8 cellular contexts compared by ENCODE assay signal in genomic region chr4:154490589-154491340, GRCh38. TPM values are rescaled to one million over a fixed set of nuclear protein-coding genes. Genes with fewer than 3 reads are reported as not detected.
DNase-seq lines count a peak whose midpoint lies in the region; ATAC-seq and TF ChIP-seq lines count a peak whose summit lies in the region.

No MANE protein-coding gene starts in this region.

- H3K36me3 ChIP-seq in KMS-11 (ENCODE audit: insufficient read depth) = no peaks in the 10 kb centered on the region

- H3K27ac Mint-ChIP-seq in endothelial cell (ENCODE audit: unreplicated experiment) (no peak overlapping the region), neural crest cell (ENCODE audit: unreplicated experiment) (no peak overlapping the region)

- DNase-seq in GM10248 (ENCODE audit: extremely low spot score) (peak; percentile 59), endothelial cell (ENCODE audit: low spot score) (peak; percentile 31), neural crest cell (ENCODE audit: low read depth, low spot score) (peak; percentile 28), SHP77 treated with DMSO at 0.1 percent for 48 hours (lab: John Stamatoyannopoulos, UW) (no peak), HK-2 (ENCODE audit: unreplicated experiment) (no peak)
- DNase-seq in stimulated activated CD4-positive, alpha-beta T cell treated with anti-CD3 and anti-CD28 coated beads, Interleukin-4, amount 100 ng/mL, for 24 hours = no peak

- ATAC-seq in GM21526 (IDR thresholded peaks at IDR 0.05; ENCODE audit: low FRiP score, unreplicated experiment) = peak; percentile 54

- no peak for TF ChIP-seq CTCF in GM10248 (IDR thresholded peaks at IDR 0.05; ENCODE audit: control extremely low read depth, extremely low read depth, low read depth, missing control alignments)
- TF ChIP-seq CTCF in KMS-11 (conservative IDR thresholded peaks at IDR 0.05; ENCODE audit: low read depth, low read length) = no peak
- no peak for TF ChIP-seq CTCF in endothelial cell (IDR thresholded peaks at IDR 0.05; ENCODE audit: unreplicated experiment)
- no peak for TF ChIP-seq CTCF in neural crest cell (conservative IDR thresholded peaks at IDR 0.05)

- H3K79me2 ChIP-seq in KMS-11 (ENCODE audit: insufficient read depth, low read depth) = no peaks in the 10 kb centered on the region

- H3K27me3 Mint-ChIP-seq in endothelial cell (ENCODE audit: unreplicated experiment) (peaks cover 21% of the 10 kb centered on the region), neural crest cell (ENCODE audit: low read depth) (peaks cover 73% of the 10 kb centered on the region)

- H3K4me1 Mint-ChIP-seq in endothelial cell (ENCODE audit: unreplicated experiment) = peaks cover 12% of the 10 kb centered on the region
- H3K4me1 Mint-ChIP-seq in neural crest cell = peaks cover 15% of the 10 kb centered on the region

- no peak overlapping the region for H3K27ac ChIP-seq in KMS-11

- H3K4me3 Mint-ChIP-seq in endothelial cell (ENCODE audit: unreplicated experiment) (peak overlapping the region; percentile 69), neural crest cell (peak overlapping the region; percentile 84)

- no peaks in the 10 kb centered on the region for H3K27me3 ChIP-seq in KMS-11 (ENCODE audit: insufficient read depth, low read depth)

- POLR2A ChIA-PET in GM10248 (lab: Yijun Ruan, JAX) = no interaction called here

- no peaks in the 10 kb centered on the region for H4K20me1 ChIP-seq in KMS-11 (ENCODE audit: insufficient read depth)

- H3K4me1 ChIP-seq in KMS-11 (ENCODE audit: low read depth, poor library complexity, severe bottlenecking) = no peaks in the 10 kb centered on the region

- CTCF ChIA-PET in GM10248 (lab: Yijun Ruan, JAX) = no interaction called here

- H3K36me3 Mint-ChIP-seq in endothelial cell (ENCODE audit: low read depth, unreplicated experiment) (no peaks in the 10 kb centered on the region), neural crest cell (ENCODE audit: low read depth) (no peaks in the 10 kb centered on the region)

- H3K4me3 ChIP-seq in KMS-11 (IDR thresholded peaks at IDR 0.05; ENCODE audit: insufficient read depth, low read depth, low read length) = no peak overlapping the region

- H3K4me2 ChIP-seq in KMS-11 = peak overlapping the region; percentile 29; the same call in 1 of the 2 replicates

- peak overlapping the region; percentile 74; the same call in 1 of the 2 replicates for H2AFZ ChIP-seq in KMS-11 (ENCODE audit: low read depth)

- no peak overlapping the region for H3K9ac ChIP-seq in KMS-11

- H3K9me3 Mint-ChIP-seq in endothelial cell (ENCODE audit: unreplicated experiment) (no peaks in the 10 kb centered on the region), neural crest cell (no peaks in the 10 kb centered on the region)

RNA-seq across cellular contexts. Expression of gene DCHS2, which starts 0.8 kb away (rescaled TPM):
- not detected for total RNA-seq in endothelial cell (ENCODE audit: unreplicated experiment)
- 0.91 and 1.2 TPM in 2 replicates for total RNA-seq in neural crest cell

RNA-seq across cellular contexts. Expression of gene PLRG1, which starts 59.4 kb away (rescaled TPM):
- total RNA-seq in endothelial cell (ENCODE audit: unreplicated experiment) = 70.6 TPM
- 93.3 and 103 TPM in 2 replicates for total RNA-seq in neural crest cell

Comparison
In these comparisons a context has a peak if more than half of its experiments do, and no peak if none do; other contexts are left out.
1. DNase-seq: peak in GM10248 (single experiment), endothelial cell (single experiment) and neural crest cell (single experiment); none in SHP77 treated with DMSO at 0.1 percent for 48 hours (single experiment), HK-2 (single experiment) and stimulated activated CD4-positive, alpha-beta T cell treated with anti-CD3 and anti-CD28 coated beads, Interleukin-4, amount 100 ng/mL, for 24 hours (single experiment).